In genomic region chr1:107056426-107057196, GRCh38 we compare ENCODE assay signal across 8 cellular contexts. TPM values are rescaled to one million over a fixed set of nuclear protein-coding genes. Genes with fewer than 3 reads are reported as not detected.
A peak's percentile ranks its signal among the peaks of the same experiment; 100 is the strongest.
DNase-seq lines count a peak whose midpoint lies in the region; ATAC-seq, FAIRE-seq and TF ChIP-seq lines count a peak whose summit lies in the region.

TSS of gene PRMT6 (plus strand) at chr1:107056674. CDS start at chr1:107056716, 42 bp downstream.

- TF ChIP-seq POLR2A in GM12891 (IDR thresholded peaks at IDR 0.05; ENCODE audit: low read depth, low read length) (peak; percentile 41; the same call in 1 of the 2 replicates), prostate gland (IDR thresholded peaks at IDR 0.05) (peak; percentile 55)

- peak; percentile 78 for FAIRE-seq in GM12891 (lab: Jason Lieb, UNC)

- no peaks in the 10 kb centered on the region for H3K9me3 ChIP-seq in left ventricle myocardium inferior (replicated peaks)
- H3K9me3 ChIP-seq in prostate gland = no peaks in the 10 kb centered on the region

- H3K4me1 ChIP-seq in left ventricle myocardium inferior (peaks cover 29% of the 10 kb centered on the region), prostate gland (replicated peaks) (no peaks in the 10 kb centered on the region), urinary bladder (ENCODE audit: insufficient read depth) (no peaks in the 10 kb centered on the region)

- intact Hi-C loops in T-helper 1 cell treated with Interleukin-12 subunit alpha and Interleukin-12 subunit beta and Interleukin-4 antibody, amounts not matched to agents 30 ng/mL and 1 ng/mL, for 36 hours (cut with micrococcal nuclease) = loop anchor here (1.0 to 5.0 kb wide), 2 partner anchors 86 to 1636 kb away; partner anchors contain the start of gene PRPF38B
- intact Hi-C loops in left ventricle myocardium inferior (cut with micrococcal nuclease) = no loop called here
- intact Hi-C loops in prostate gland (cut with DNase I) = loop anchor here (5.0 kb wide), 2 partner anchors 86 to 471 kb away; partner anchors contain the start of gene NTNG1

- H3K27me3 ChIP-seq in left ventricle myocardium inferior (ENCODE audit: low read depth) = no peaks in the 10 kb centered on the region
- H3K27me3 ChIP-seq in prostate gland (replicated peaks; ENCODE audit: insufficient read depth) = no peaks in the 10 kb centered on the region

- H3K36me3 ChIP-seq in left ventricle myocardium inferior (peaks cover 16% of the 10 kb centered on the region), prostate gland (no peaks in the 10 kb centered on the region), urinary bladder (ENCODE audit: insufficient read depth) (no peaks in the 10 kb centered on the region)

- ATAC-seq in HG02763 (IDR thresholded peaks at IDR 0.05; ENCODE audit: unreplicated experiment) = peak; percentile 95

- peak within 1 kb of the TSS; percentile 89 for H3K27ac ChIP-seq in left ventricle myocardium inferior (replicated peaks)
- peak within 1 kb of the TSS; percentile 85 for H3K27ac ChIP-seq in prostate gland
- peak within 1 kb of the TSS; percentile 77 for H3K27ac ChIP-seq in urinary bladder (ENCODE audit: low read depth)

- peak; percentile 71 for DNase-seq in GM12891 (ENCODE audit: insufficient read length, low spot score)
- DNase-seq in NCI-H1417 (lab: John Stamatoyannopoulos, UW) = peak; percentile 69 to 92 (median 91)
- peak; percentile 59 for DNase-seq in amniotic stem cell (lab: John Stamatoyannopoulos, UW)
- peak; percentile 85 for DNase-seq in left ventricle myocardium inferior
- DNase-seq in prostate gland (ENCODE audit: low spot score) = peak; percentile 81

- H3K4me3 ChIP-seq in left ventricle myocardium inferior = peak within 1 kb of the TSS; percentile 89
- peak within 1 kb of the TSS; percentile 73 to 78 for H3K4me3 ChIP-seq in prostate gland
- H3K4me3 ChIP-seq in urinary bladder (ENCODE audit: low read depth, low read length) = peak within 1 kb of the TSS; percentile 92

- no peak for TF ChIP-seq CTCF in left ventricle myocardium inferior (IDR thresholded peaks at IDR 0.05; ENCODE audit: borderline replicate concordance)
- peak in 1 of 4 experiments; percentile 1 for TF ChIP-seq CTCF in prostate gland (IDR thresholded peaks at IDR 0.05)

- under 1% methylated on average over 71 of the region's 73 CpGs for WGBS in prostate gland
- WGBS in urinary bladder = under 1% methylated on average over 73 of the region's 73 CpGs

TF ChIP-seq in GM12891, 5 proteins besides CTCF, POLR2A, EP300 and RAD21:
- TF ChIP-seq POLR2AphosphoS5 (IDR thresholded peaks at IDR 0.05; ENCODE audit: low read depth, low read length) = no peak; the same call in none of the 2 replicates
- TF ChIP-seq SPI1 (IDR thresholded peaks at IDR 0.05; ENCODE audit: low read depth, low read length) = 0 out of 2 replicates have a peak, but pooled peaks have one; percentile 19
- TF ChIP-seq POU2F2 (IDR thresholded peaks at IDR 0.05; ENCODE audit: low read depth, low read length) = no peak
- TF ChIP-seq TAF1 (IDR thresholded peaks at IDR 0.05; ENCODE audit: low read depth, low read length) = peak; percentile 81
- peak; percentile 20 for TF ChIP-seq PAX5 (IDR thresholded peaks at IDR 0.05; ENCODE audit: insufficient read depth, low read length, severe bottlenecking)

RNA-seq across cellular contexts. Expression of gene PRMT6, which starts in this region (rescaled TPM):
- 12.3 TPM for polyA plus RNA-seq in GM12891 (2012; ENCODE audit: low read depth, missing spikeins)
- total RNA-seq in T-helper 1 cell treated with Interleukin-12 subunit alpha and Interleukin-12 subunit beta and Interleukin-4 antibody, amounts not matched to agents 30 ng/mL and 1 ng/mL, for 36 hours = 17.2 and 17.7 TPM in 2 replicates
- total RNA-seq in left ventricle myocardium inferior (4.1 TPM), prostate gland (10 to 100 TPM; 19.9 to 20.4 TPM), urinary bladder (19.6 TPM)
- polyA plus RNA-seq in urinary bladder = 19.0 TPM

Comparison
In these comparisons a context has a peak if more than half of its experiments do, and no peak if none do; other contexts are left out.
1. Peak in every context shown above with its lines: DNase-seq, ATAC-seq, H3K4me3 ChIP-seq and H3K27ac ChIP-seq.